Comparison of ENCODE assay signal across 27 cellular contexts in genomic region chr10:54130394-54130793, GRCh38.
"Had no signal": no experiment of that assay in that cellular context is flagged by ENCODE, and none has a peak within 500 bp of the region (broad histone marks: within the 10 kb centered on the region; RNA-seq: fewer than 3 reads in every experiment).

No MANE protein-coding gene starts in this region.

- H3K27ac ChIP-seq: ovary, parathyroid adenoma, psoas muscle, right lobe of liver, sigmoid colon, stomach, thoracic aorta, thyroid gland, tibial nerve, upper lobe of left lung, vagina had no signal

- FAIRE-seq: urothelium cell line had no signal

- DNase-seq: natural killer cell; occipital lobe; ovary; psoas muscle; right cardiac atrium; right lobe of liver; sigmoid colon; small intestine; stimulated activated CD4-positive, alpha-beta T cell treated with anti-CD3 and anti-CD28 coated beads, Interleukin-15, amount 100 ng/mL, for 24 hours; stimulated activated CD4-positive, alpha-beta T cell treated with anti-CD3 and anti-CD28 coated beads, Interleukin-2, amount 100 ng/mL, for 24 hours; stimulated activated CD4-positive, alpha-beta T cell treated with anti-CD3 and anti-CD28 coated beads, Interleukin-2, amount 100 ng/mL, for 48 hours; stimulated activated CD4-positive, alpha-beta T cell treated with anti-CD3 and anti-CD28 coated beads, Interleukin-4, amount 100 ng/mL, for 24 hours; stimulated activated naive B cell treated with anti-CD40 and anti-IgM and Interleukin-4, amounts not matched to agents 10 μg/mL and 1 μg/mL and 100 μg/mL, for 72 hours; stimulated activated naive CD4-positive, alpha-beta T cell treated with Interleukin-2 at 50 U/mL for 16 hours; stomach; thyroid gland; trophoblast cell; upper lobe of left lung had no signal

- H3K9me3 ChIP-seq: ovary, psoas muscle, right lobe of liver, sigmoid colon, stomach, thoracic aorta, thyroid gland, tibial nerve, upper lobe of left lung, vagina had no signal

- H3K36me3 Mint-ChIP-seq: stimulated activated effector memory CD8-positive, alpha-beta T cell treated with anti-CD3 and anti-CD28 coated beads, Interleukin-12 subunit alpha, Interleukin-12 subunit beta, amount 100 ng/mL, for 72 hours; stimulated activated naive B cell treated with anti-CD40 and anti-IgM and Interleukin-4, amounts not matched to agents 10 μg/mL and 1 μg/mL and 100 μg/mL, for 72 hours had no signal

- H3K4me3 Mint-ChIP-seq: natural killer cell; nephron; stimulated activated effector memory CD8-positive, alpha-beta T cell treated with anti-CD3 and anti-CD28 coated beads, Interleukin-12 subunit alpha, Interleukin-12 subunit beta, amount 100 ng/mL, for 72 hours; stimulated activated naive B cell treated with anti-CD40 and anti-IgM and Interleukin-4, amounts not matched to agents 10 μg/mL and 1 μg/mL and 100 μg/mL, for 72 hours; stimulated activated naive CD8-positive, alpha-beta T cell treated with anti-CD3 and anti-CD28 coated beads, Interleukin-15, Interleukin-2, amounts not matched to agents 100 ng/mL and 50 ng/mL, for 24 hours had no signal

- H3K4me1 ChIP-seq: parathyroid adenoma, psoas muscle, right lobe of liver, sigmoid colon, stomach, thyroid gland, tibial nerve, upper lobe of left lung, vagina had no signal

- H3K79me2 ChIP-seq: parathyroid adenoma had no signal

- H3K4me1 Mint-ChIP-seq: natural killer cell; nephron; stimulated activated effector memory CD8-positive, alpha-beta T cell treated with anti-CD3 and anti-CD28 coated beads, Interleukin-12 subunit alpha, Interleukin-12 subunit beta, amount 100 ng/mL, for 72 hours; stimulated activated naive B cell treated with anti-CD40 and anti-IgM and Interleukin-4, amounts not matched to agents 10 μg/mL and 1 μg/mL and 100 μg/mL, for 72 hours had no signal

- H3K9ac ChIP-seq: parathyroid adenoma had no signal

- H3K27me3 ChIP-seq: ovary, right lobe of liver, sigmoid colon, stomach, thyroid gland, tibial nerve, upper lobe of left lung, vagina had no signal

- H3K27me3 Mint-ChIP-seq: progenitor cell of endocrine pancreas; stimulated activated naive B cell treated with anti-CD40 and anti-IgM and Interleukin-4, amounts not matched to agents 10 μg/mL and 1 μg/mL and 100 μg/mL, for 72 hours; stimulated activated naive CD8-positive, alpha-beta T cell treated with anti-CD3 and anti-CD28 coated beads, Interleukin-15, Interleukin-2, amounts not matched to agents 100 ng/mL and 50 ng/mL, for 24 hours had no signal

- ATAC-seq: natural killer cell; psoas muscle; right cardiac atrium; right lobe of liver; stimulated activated effector memory CD8-positive, alpha-beta T cell treated with anti-CD3 and anti-CD28 coated beads, Interleukin-12 subunit alpha, Interleukin-12 subunit beta, amount 100 ng/mL, for 72 hours; stimulated activated naive B cell treated with anti-CD40 and anti-IgM and Interleukin-4, amounts not matched to agents 10 μg/mL and 1 μg/mL and 100 μg/mL, for 72 hours had no signal

- H3K27ac Mint-ChIP-seq: natural killer cell; nephron; progenitor cell of endocrine pancreas; stimulated activated effector memory CD8-positive, alpha-beta T cell treated with anti-CD3 and anti-CD28 coated beads, Interleukin-12 subunit alpha, Interleukin-12 subunit beta, amount 100 ng/mL, for 72 hours; stimulated activated naive B cell treated with anti-CD40 and anti-IgM and Interleukin-4, amounts not matched to agents 10 μg/mL and 1 μg/mL and 100 μg/mL, for 72 hours; stimulated activated naive CD8-positive, alpha-beta T cell treated with anti-CD3 and anti-CD28 coated beads, Interleukin-15, Interleukin-2, amounts not matched to agents 100 ng/mL and 50 ng/mL, for 24 hours had no signal

- H2AFZ ChIP-seq: parathyroid adenoma had no signal

- H3K9me3 Mint-ChIP-seq: nephron had no signal
